In genomic region chr1:94044290-94044790, GRCh38 we compare ENCODE assay signal across 10 cellular contexts.
DNase-seq lines count a peak whose midpoint lies in the region; ATAC-seq and TF ChIP-seq lines count a peak whose summit lies in the region.
"Had no signal": no experiment of that assay in that cellular context is flagged by ENCODE, and none has a peak within 500 bp of the region (broad histone marks: within the 10 kb centered on the region; RNA-seq: fewer than 3 reads in every experiment).

No MANE protein-coding gene starts in this region.

- no peak for TF ChIP-seq RAD21 in HCT116 (IDR thresholded peaks at IDR 0.05; ENCODE audit: low read depth)

- intact Hi-C loops in HCT116 (cut with micrococcal nuclease) (no loop called here), left ventricle myocardium superior (cut with micrococcal nuclease) (no loop called here)

- H3K4me1 ChIP-seq in HCT116 (ENCODE audit: control insufficient read depth in 1 of 2, insufficient read depth in 2 of 2, low read length in 2 of 2) (peaks cover 16 to 27% of the 10 kb centered on the region in 2 experiments; a peak in 3 of 4 replicates), rectal smooth muscle tissue (ENCODE audit: control insufficient read depth, insufficient read depth, low read length) (no peaks in the 10 kb centered on the region)

- no peaks in the 10 kb centered on the region for H3K9me3 ChIP-seq in HCT116 (ENCODE audit: control insufficient read depth in 1 of 2, insufficient read depth in 1 of 2, low read depth in 1 of 2, low read length in 2 of 2)

- H4K20me1 ChIP-seq in HCT116 (ENCODE audit: insufficient read depth) = no peaks in the 10 kb centered on the region

- ATAC-seq in HCT116 (no peak), left ventricle myocardium superior (peak; percentile 35), GM21717 (IDR thresholded peaks at IDR 0.05; ENCODE audit: unreplicated experiment) (no peak), SK-N-SH treated with all-trans-retinoic acid at 6 μM for 48 hours (no peak)

- TF ChIP-seq CTCF in HCT116 (IDR thresholded peaks at IDR 0.05 in 2 of 3, conservative IDR thresholded peaks at IDR 0.05 in 1 of 3; ENCODE audit: borderline replicate concordance in 1 of 3, insufficient read depth in 1 of 3, low read depth in 2 of 3, low read length in 2 of 3) = no peak

- RAD21 ChIA-PET in HCT116 (lab: Charles Lee; ENCODE audit: low non-redundant PET in 1 of 2, low total read pairs in 2 of 2, uncharacterized antibody in 2 of 2, unreplicated experiment in 2 of 2) = interaction anchor here (0.9 to 2.6 kb wide), 5 partner anchors 18 to 291 kb away, joined by 3 to 22 read pairs (median 6); no protein-coding TSS in a partner anchor

- peak overlapping the region; percentile 63 for H3K4me2 ChIP-seq in HCT116 (ENCODE audit: low read length)

- BruUV-seq in HCT116 (replicated peaks; lab: Mats Ljungman, UMichigan) = no TSS peak

- TF ChIP-seq POLR2A in HCT116 (IDR thresholded peaks at IDR 0.05; ENCODE audit: borderline replicate concordance, extremely low read depth, insufficient read depth, insufficient read length) = no peak

- no peak overlapping the region for H3K4me3 ChIP-seq in HCT116 (replicated peaks in 1 of 2; ENCODE audit: low read depth in 1 of 2, low read length in 2 of 2)
- peak overlapping the region; percentile 9 for H3K4me3 ChIP-seq in rectal smooth muscle tissue (ENCODE audit: low read length)

- no peaks in the 10 kb centered on the region for H3K79me2 ChIP-seq in HCT116 (ENCODE audit: insufficient read depth, low read length)

- POLR2A ChIA-PET in HCT116 (lab: Charles Lee) = interaction anchor here (1.0 to 2.4 kb wide), 4 partner anchors 24 to 291 kb away, joined by 3 to 8 read pairs (median 4); partner anchors contain the start of gene ARHGAP29

- H3K27ac ChIP-seq in HCT116 (ENCODE audit: low read depth, low read length) = peak overlapping the region; percentile 27
- H3K27ac ChIP-seq in rectal smooth muscle tissue (ENCODE audit: low read depth, low read length) = peak overlapping the region; percentile 3

- H3K9me2 ChIP-seq in HCT116 (ENCODE audit: insufficient read depth) = no peaks in the 10 kb centered on the region

- H3K36me3 ChIP-seq in HCT116 (ENCODE audit: control insufficient read depth in 1 of 2, insufficient read depth in 2 of 2, low read length in 2 of 2) (no peaks in the 10 kb centered on the region), rectal smooth muscle tissue (ENCODE audit: control insufficient read depth, insufficient read depth, low read length) (no peaks in the 10 kb centered on the region)

- H3K9ac ChIP-seq in HCT116 (ENCODE audit: low read length) = no peak overlapping the region
- no peak overlapping the region for H3K9ac ChIP-seq in rectal smooth muscle tissue (ENCODE audit: low read length)

- no peak overlapping the region for H2AFZ ChIP-seq in HCT116 (ENCODE audit: low read depth, low read length, poor library complexity, severe bottlenecking)

- DNase-seq in HCT116 (ENCODE audit: low read depth, low spot score) (no peak), UCSD-AML1 (lab: John Stamatoyannopoulos, UW; ENCODE audit: unreplicated experiment) (peak; percentile 53), left ventricle myocardium superior (peak; percentile 70), NCI-H2107 treated with DMSO at 0.1 percent for 48 hours (lab: John Stamatoyannopoulos, UW; ENCODE audit: unreplicated experiment) (no peak), DMS79 treated with DMSO at 0.1 percent for 48 hours (lab: John Stamatoyannopoulos, UW) (no peak)
- DNase-seq: GF-D8, NCI-H774 had no signal

- CTCF ChIA-PET in HCT116 (lab: Charles Lee) = interaction anchor here (0.9 to 21.2 kb wide), 9 partner anchors 8 to 291 kb away, joined by 3 to 338 read pairs (median 9); no protein-coding TSS in a partner anchor

- no peaks in the 10 kb centered on the region for H3K27me3 ChIP-seq in HCT116 (ENCODE audit: insufficient read depth, low read length)
- H3K27me3 ChIP-seq in rectal smooth muscle tissue (ENCODE audit: control insufficient read depth, insufficient read depth, low read length) = no peaks in the 10 kb centered on the region

TF ChIP-seq in HCT116, 20 proteins besides CTCF, POLR2A, EP300 and RAD21:
- no peak for TF ChIP-seq JUND (IDR thresholded peaks at IDR 0.05)
- peak; percentile 16; the same call in 1 of the 2 replicates for TF ChIP-seq ZFX (IDR thresholded peaks at IDR 0.05)

TF ChIP-seq in SK-N-SH treated with all-trans-retinoic acid at 6 μM for 48 hours, 23 proteins besides CTCF, POLR2A, EP300 and RAD21:
- TF ChIP-seq ESRRG (CRISPR knock-in tag; IDR thresholded peaks at IDR 0.05) (no peak), OSR1 (CRISPR knock-in tag; IDR thresholded peaks at IDR 0.05) (no peak), SNAI2 (CRISPR knock-in tag; IDR thresholded peaks at IDR 0.05) (no peak), RARB (CRISPR knock-in tag; IDR thresholded peaks at IDR 0.05) (no peak), ZFP30 (CRISPR knock-in tag; IDR thresholded peaks at IDR 0.05) (no peak), ZNF8 (CRISPR knock-in tag; IDR thresholded peaks at IDR 0.05) (no peak), TOX (CRISPR knock-in tag; IDR thresholded peaks at IDR 0.05; ENCODE audit: borderline replicate concordance) (no peak), CREB5 (CRISPR knock-in tag; IDR thresholded peaks at IDR 0.05; ENCODE audit: low read depth) (no peak), ZC3H10 (CRISPR knock-in tag; IDR thresholded peaks at IDR 0.05) (no peak), POU6F1 (CRISPR knock-in tag; IDR thresholded peaks at IDR 0.05; ENCODE audit: borderline replicate concordance, low read depth) (no peak)

Comparison
In these comparisons a context has a peak if more than half of its experiments do, and no peak if none do; other contexts are left out.
1. DNase-seq: peak in UCSD-AML1 (single experiment) and left ventricle myocardium superior (single experiment); none in HCT116 (single experiment), NCI-H2107 treated with DMSO at 0.1 percent for 48 hours (single experiment) and DMS79 treated with DMSO at 0.1 percent for 48 hours (single experiment).